Comparison of ENCODE assay signal across 8 cellular contexts in genomic region chr15:58182460-58183163, GRCh38. TPM values are rescaled to one million over a fixed set of nuclear protein-coding genes. Genes with fewer than 3 reads are reported as not detected.
DNase-seq lines count a peak whose midpoint lies in the region; ATAC-seq, FAIRE-seq and TF ChIP-seq lines count a peak whose summit lies in the region.

No MANE protein-coding gene starts in this region.

- peaks cover 16% of the 10 kb centered on the region for H3K27me3 ChIP-seq in astrocyte (ENCODE audit: insufficient read depth, low read length)
- H3K27me3 ChIP-seq in hepatocyte = peaks cover 20% of the 10 kb centered on the region
- peaks cover 0 to 5% (median 0%) of the 10 kb centered on the region in 3 donors for H3K27me3 ChIP-seq in sigmoid colon

- H3K36me3 Mint-ChIP-seq in astrocyte (ENCODE audit: low read depth, unreplicated experiment) = no peaks in the 10 kb centered on the region

- no peak overlapping the region for H3K4me2 ChIP-seq in astrocyte (ENCODE audit: low read length)
- no peak overlapping the region for H3K4me2 ChIP-seq in hepatocyte

- H4K20me1 ChIP-seq in astrocyte (ENCODE audit: insufficient read depth, low read length) = no peaks in the 10 kb centered on the region
- H4K20me1 ChIP-seq in hepatocyte (ENCODE audit: insufficient read depth, poor library complexity, severe bottlenecking) = no peaks in the 10 kb centered on the region

- ATAC-seq in HG03342 (IDR thresholded peaks at IDR 0.05; ENCODE audit: unreplicated experiment) (peak; percentile 53), HG03457 (IDR thresholded peaks at IDR 0.05; ENCODE audit: unreplicated experiment) (no peak), GM19397 (IDR thresholded peaks at IDR 0.05; ENCODE audit: unreplicated experiment) (no peak)

- H3K4me1 ChIP-seq in astrocyte (ENCODE audit: insufficient read depth, low read length) = no peaks in the 10 kb centered on the region
- H3K4me1 ChIP-seq in hepatocyte (ENCODE audit: insufficient read depth) = no peaks in the 10 kb centered on the region
- no peaks in the 10 kb centered on the region for H3K4me1 ChIP-seq in sigmoid colon

- peak; percentile 62 for DNase-seq in Daoy (ENCODE audit: low read depth)
- peak; percentile 23 for DNase-seq in RCC 7860 (ENCODE audit: low spot score)
- peak; percentile 7 for DNase-seq in astrocyte (ENCODE audit: low read depth)
- peak; percentile 69 for DNase-seq in hepatocyte (ENCODE audit: low spot score)
- no peak for DNase-seq in sigmoid colon

- no peaks in the 10 kb centered on the region for H3K9me3 Mint-ChIP-seq in astrocyte (ENCODE audit: unreplicated experiment)

- no peak overlapping the region for H3K9ac ChIP-seq in astrocyte (ENCODE audit: low read length)

- no peak overlapping the region for H3K27ac Mint-ChIP-seq in astrocyte (ENCODE audit: unreplicated experiment)

- peaks cover 7% of the 10 kb centered on the region for H3K27me3 Mint-ChIP-seq in astrocyte (ENCODE audit: low read depth, unreplicated experiment)

- no peak overlapping the region for H3K27ac ChIP-seq in astrocyte (ENCODE audit: low read depth, low read length)
- H3K27ac ChIP-seq in hepatocyte = no peak overlapping the region
- no peak overlapping the region for H3K27ac ChIP-seq in sigmoid colon

- no peak overlapping the region for H2AFZ ChIP-seq in astrocyte (ENCODE audit: low read depth, low read length)
- no peak overlapping the region for H2AFZ ChIP-seq in hepatocyte

- no peak for TF ChIP-seq EP300 in sigmoid colon (IDR thresholded peaks at IDR 0.05)

- TF ChIP-seq CTCF in astrocyte (IDR thresholded peaks at IDR 0.05; ENCODE audit: insufficient read depth, low read depth, low read length) (peak; percentile 72), hepatocyte (IDR thresholded peaks at IDR 0.05; ENCODE audit: poor library complexity) (peak; percentile 90), sigmoid colon (IDR thresholded peaks at IDR 0.05) (peak in 3 of 4 experiments; percentile 31 to 40 (median 32))

- H3K4me3 ChIP-seq in astrocyte (ENCODE audit: insufficient read depth, low read depth, low read length) (no peak overlapping the region), hepatocyte (no peak overlapping the region), sigmoid colon (no peak overlapping the region)

- no peaks in the 10 kb centered on the region for H3K9me3 ChIP-seq in astrocyte (ENCODE audit: insufficient read depth, low read depth, low read length)
- no peaks in the 10 kb centered on the region for H3K9me3 ChIP-seq in hepatocyte (ENCODE audit: low read depth)
- no peaks in the 10 kb centered on the region for H3K9me3 ChIP-seq in sigmoid colon

- H3K36me3 ChIP-seq in astrocyte (ENCODE audit: insufficient read depth, low read length) (no peaks in the 10 kb centered on the region), hepatocyte (replicated peaks; ENCODE audit: insufficient read depth, low read depth) (no peaks in the 10 kb centered on the region), sigmoid colon (no peaks in the 10 kb centered on the region)

- H3K4me3 Mint-ChIP-seq in astrocyte (ENCODE audit: unreplicated experiment) = no peak overlapping the region

- H3K79me2 ChIP-seq in astrocyte (ENCODE audit: insufficient read depth, low read length) = no peaks in the 10 kb centered on the region
- no peaks in the 10 kb centered on the region for H3K79me2 ChIP-seq in hepatocyte

- no peak for TF ChIP-seq POLR2A in sigmoid colon (IDR thresholded peaks at IDR 0.05)

- intact Hi-C loops in sigmoid colon (cut with DNase I) = no loop called here

- H3K4me1 Mint-ChIP-seq in astrocyte (ENCODE audit: low read depth, unreplicated experiment) = no peaks in the 10 kb centered on the region

- no peaks in the 10 kb centered on the region for H3K9me2 ChIP-seq in hepatocyte (replicated peaks; ENCODE audit: insufficient read depth)

- 17% methylated on average over 9 of the region's 9 CpGs for WGBS in hepatocyte (ENCODE audit: low lambda C conversion rate, missing lambda C conversion rate)
- 13 to 16% methylated on average over 9 of the region's 9 CpGs for WGBS in sigmoid colon, 2 donors

- FAIRE-seq in RCC 7860 (lab: Jason Lieb, UNC) = no peak
- no peak for FAIRE-seq in astrocyte (lab: Jason Lieb, UNC)

RNA-seq across cellular contexts. Expression of gene AQP9, which starts 44.4 kb away (rescaled TPM):
- total RNA-seq in Daoy (2014; rRNA removed; shearing (Covaris generic)) = not detected in 2 replicates
- total RNA-seq in astrocyte (not detected in 2 replicates), hepatocyte (0.36 and 0.57 TPM in 2 replicates), sigmoid colon (1 to 10 TPM in 1 of 4 donors, under 1 TPM in 1, not detected in 2; 0.49 to 1.1 TPM)
- polyA plus RNA-seq in hepatocyte (0.05 and 0.60 TPM in 2 replicates), sigmoid colon (1 to 10 TPM in 1 of 3 donors, under 1 TPM in 2; 0.54 to 2.8 (median 0.60) TPM)

Comparison
In these comparisons a context has a peak if more than half of its experiments do, and no peak if none do; other contexts are left out.
1. CTCF ChIP-seq: peak in every context shown above with its lines; median percentile 90 in hepatocyte; 72 in astrocyte; 32 in sigmoid colon.